Comparison of ENCODE assay signal across 8 cellular contexts in genomic region chr7:51141451-51141971, GRCh38.
DNase-seq lines count a peak whose midpoint lies in the region; ATAC-seq and TF ChIP-seq lines count a peak whose summit lies in the region.

No MANE protein-coding gene starts in this region.

- TF ChIP-seq EP300 in Ishikawa (IDR thresholded peaks at IDR 0.05; ENCODE audit: borderline replicate concordance) (no peak), stomach (IDR thresholded peaks at IDR 0.05) (no peak)

- H3K4me3 ChIP-seq in subcutaneous abdominal adipose tissue (ENCODE audit: low read depth in 1 of 5, low read length in 5 of 5) (no peak overlapping the region), stomach (no peak overlapping the region)

- H3K27me3 ChIP-seq in subcutaneous abdominal adipose tissue (ENCODE audit: control insufficient read depth in 5 of 5, insufficient read depth in 4 of 5, low read length in 5 of 5) (peaks cover 0 to 3% (median 0%) of the 10 kb centered on the region in 5 donors), stomach (no peaks in the 10 kb centered on the region)

- peak; percentile 56 for DNase-seq in Calu3
- no peak for DNase-seq in left cardiac atrium
- DNase-seq in stomach = no peak
- DNase-seq in ureter (ENCODE audit: low spot score) = no peak
- DNase-seq in stimulated activated CD4-positive, alpha-beta T cell treated with anti-CD3 and anti-CD28 coated beads, Interleukin-15, amount 100 ng/mL, for 24 hours = no peak

- no TSS peak for BruUV-seq in Calu3 (replicated peaks; lab: Mats Ljungman, UMichigan)

- peaks cover 0 to 6% (median 0%) of the 10 kb centered on the region in 5 donors for H3K9me3 ChIP-seq in subcutaneous abdominal adipose tissue (ENCODE audit: control insufficient read depth in 5 of 5, low read length in 5 of 5)
- peaks cover 0 to 2% (median under 1%) of the 10 kb centered on the region in 4 donors for H3K9me3 ChIP-seq in stomach

- no peaks in the 10 kb centered on the region for H3K36me3 ChIP-seq in subcutaneous abdominal adipose tissue (ENCODE audit: control insufficient read depth in 5 of 5, insufficient read depth in 5 of 5, low read length in 5 of 5)
- no peaks in the 10 kb centered on the region for H3K36me3 ChIP-seq in stomach

- intact Hi-C loops in Calu3 (cut with micrococcal nuclease; ENCODE audit: unreplicated experiment) = loop anchor here (1.0 to 5.0 kb wide), 11 partner anchors 75 to 1049 kb away; partner anchors contain the start of genes FIGNL1 and GRB10
- intact Hi-C loops in left cardiac atrium (cut with DNase I) = loop anchor here (5.0 to 10.0 kb wide), 5 partner anchors 69 to 674 kb away; no protein-coding TSS in a partner anchor
- intact Hi-C loops in stomach (cut with DNase I; ENCODE audit: low total_unique reads) = no loop called here

- no peak overlapping the region for H3K4me3 Mint-ChIP-seq in Calu3 (ENCODE audit: low read depth, unreplicated experiment)

- H3K4me1 ChIP-seq in subcutaneous abdominal adipose tissue (ENCODE audit: control insufficient read depth in 5 of 5, insufficient read depth in 5 of 5, low read length in 5 of 5) (peaks cover 0 to 50% (median 2%) of the 10 kb centered on the region in 5 donors), stomach (peaks cover 0 to 17% (median 6%) of the 10 kb centered on the region in 4 donors)

- TF ChIP-seq RAD21 in Ishikawa (IDR thresholded peaks at IDR 0.05; ENCODE audit: low read depth) = peak; percentile 62

- no peak for TF ChIP-seq POLR2A in stomach (IDR thresholded peaks at IDR 0.05)

- WGBS in stomach, 5 donors = 25 to 32% (median 30%) methylated on average over 4 of the region's 4 CpGs

- H3K27ac Mint-ChIP-seq in Calu3 (ENCODE audit: unreplicated experiment) = peak overlapping the region; percentile 70

- no peaks in the 10 kb centered on the region for H3K27me3 Mint-ChIP-seq in Calu3 (ENCODE audit: unreplicated experiment)

- CTCF ChIA-PET in Calu3 (lab: Charles Lee) = interaction anchor here (0.6 to 2.9 kb wide), 48 partner anchors 9 to 1026 kb away, joined by 3 to 18 read pairs (median 4); no protein-coding TSS in a partner anchor

- peaks cover 19% of the 10 kb centered on the region for H3K36me3 Mint-ChIP-seq in Calu3 (ENCODE audit: insufficient read depth, unreplicated experiment)

- H3K27ac ChIP-seq in VCaP (peak overlapping the region; percentile 73), subcutaneous abdominal adipose tissue (ENCODE audit: low read depth, low read length) (peak overlapping the region; percentile 66), stomach (peak overlapping the region in 2 of 5 donors; percentile 15 to 28)

- H3K9ac ChIP-seq in subcutaneous abdominal adipose tissue (ENCODE audit: low read length in 5 of 5) = no peak overlapping the region

- H3K4me1 Mint-ChIP-seq in Calu3 (ENCODE audit: low read depth, unreplicated experiment) = peaks cover 53% of the 10 kb centered on the region

- H3K9me3 Mint-ChIP-seq in Calu3 (ENCODE audit: low read depth, unreplicated experiment) = peaks cover 4% of the 10 kb centered on the region

- TF ChIP-seq CTCF in Calu3 (IDR thresholded peaks at IDR 0.05; ENCODE audit: unreplicated experiment) (peak; percentile 72), VCaP (conservative IDR thresholded peaks at IDR 0.05) (peak; percentile 82), stomach (IDR thresholded peaks at IDR 0.05) (peak in 3 of 7 experiments; percentile 16 to 23 (median 21))

- peak; percentile 50 to 78 for ATAC-seq in left cardiac atrium

TF ChIP-seq in Ishikawa, 13 proteins besides CTCF, POLR2A, EP300 and RAD21:
- TF ChIP-seq CEBPB (IDR thresholded peaks at IDR 0.05) = no peak
- TF ChIP-seq FOXM1 (IDR thresholded peaks at IDR 0.05; ENCODE audit: borderline replicate concordance, low read depth) = no peak
- TF ChIP-seq USF1 (IDR thresholded peaks at IDR 0.05) = no peak
- TF ChIP-seq YY1 (IDR thresholded peaks at IDR 0.05; ENCODE audit: low read depth) = no peak
- TF ChIP-seq NFIC (IDR thresholded peaks at IDR 0.05) = no peak
- TF ChIP-seq CREB1 (IDR thresholded peaks at IDR 0.05; ENCODE audit: low read depth) = no peak
- TF ChIP-seq TAF1 (IDR thresholded peaks at IDR 0.05; ENCODE audit: low read depth) = no peak
- no peak for TF ChIP-seq REST (IDR thresholded peaks at IDR 0.05; ENCODE audit: low read depth)
- TF ChIP-seq ZBTB7A (IDR thresholded peaks at IDR 0.05; ENCODE audit: low read depth) = no peak
- TF ChIP-seq TEAD4 (IDR thresholded peaks at IDR 0.05) = no peak
- no peak for TF ChIP-seq EGR1 (IDR thresholded peaks at IDR 0.05)
- TF ChIP-seq TCF12 (IDR thresholded peaks at IDR 0.05; ENCODE audit: low read depth) = no peak
- TF ChIP-seq MAX (IDR thresholded peaks at IDR 0.05) = no peak
